28 cellular contexts compared by ENCODE assay signal in the genomic region with DNA sequence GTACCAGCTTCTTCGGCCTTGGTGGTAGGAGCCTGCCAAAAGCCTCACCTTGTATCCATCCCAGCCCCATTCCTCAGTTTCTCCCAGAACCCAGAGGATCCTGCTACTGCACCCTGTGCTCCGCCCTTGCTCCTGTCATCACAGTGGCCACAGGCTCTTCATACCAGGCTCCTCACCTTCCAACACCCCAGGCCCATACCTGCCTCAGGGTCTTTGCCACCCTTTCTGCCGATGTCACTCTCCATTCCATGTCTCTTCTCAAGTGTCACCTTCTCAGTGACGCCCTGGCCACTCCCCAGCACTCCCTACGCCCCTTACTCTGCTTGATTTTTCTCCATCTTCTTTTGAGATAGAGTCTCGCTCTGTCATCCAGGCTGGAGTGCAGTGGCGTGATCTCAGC. TPM values are rescaled to one million over a fixed set of nuclear protein-coding genes. Genes with fewer than 3 reads are reported as not detected.
"Had no signal": no experiment of that assay in that cellular context is flagged by ENCODE, and none has a peak within 500 bp of the region (broad histone marks: within the 10 kb centered on the region; RNA-seq: fewer than 3 reads in every experiment).

No MANE protein-coding gene starts in this region.

- H3K4me3 Mint-ChIP-seq: activated naive CD4-positive, alpha-beta T cell treated with anti-CD3 and anti-CD28 coated beads, Interleukin-2, amount 50 U/mL, for 24 hours; endodermal cell; nephron; stimulated activated memory B cell treated with anti-CD40 and anti-IgM and Interleukin-4, amounts not matched to agents 10 μg/mL and 1 μg/mL and 100 μg/mL, for 72 hours; T-helper 17 cell had no signal

- H3K4me1 ChIP-seq: right lobe of liver had no signal

- H3K27me3 ChIP-seq: body of pancreas, esophagus muscularis mucosa, foreskin keratinocyte, heart left ventricle, neutrophil, ovary, right lobe of liver, tibial nerve had no signal

- H3K27me3 Mint-ChIP-seq: activated naive CD4-positive, alpha-beta T cell treated with anti-CD3 and anti-CD28 coated beads, Interleukin-2, amount 50 U/mL, for 24 hours; progenitor cell of endocrine pancreas; stimulated activated memory B cell treated with anti-CD40 and anti-IgM and Interleukin-4, amounts not matched to agents 10 μg/mL and 1 μg/mL and 100 μg/mL, for 72 hours; T-helper 17 cell had no signal

- ATAC-seq: activated CD4-positive, CD25-positive, alpha-beta regulatory T cell treated with anti-CD3 and anti-CD28 coated beads, Interleukin-2, amount 50 U/mL, for 24 hours; body of pancreas; foreskin keratinocyte; heart left ventricle; right lobe of liver; stimulated activated memory B cell treated with anti-CD40 and anti-IgM and Interleukin-4, amounts not matched to agents 10 μg/mL and 1 μg/mL and 100 μg/mL, for 72 hours; T-helper 17 cell had no signal

- H3K9me3 ChIP-seq: body of pancreas, esophagus muscularis mucosa, heart left ventricle, neutrophil, ovary, right lobe of liver, tibial nerve had no signal

- H3K36me3 ChIP-seq: neutrophil, ovary had no signal

- H3K27ac ChIP-seq: body of pancreas, esophagus muscularis mucosa, foreskin keratinocyte, heart left ventricle, neutrophil, ovary, right lobe of liver, WERI-Rb-1 had no signal

- DNase-seq: activated CD4-positive, alpha-beta T cell treated with anti-CD3 and anti-CD28 coated beads for 48 hours; activated CD4-positive, alpha-beta T cell treated with anti-CD3 and anti-CD28 coated beads, Interleukin-2, amount 50 U/mL, for 48 hours; activated CD8-positive, alpha-beta memory T cell treated with anti-CD3 and anti-CD28 coated beads for 24 hours; activated gamma-delta T cell treated with Interleukin-2 at 50 U/mL for 16 hours; activated T-cell treated with anti-CD3 and anti-CD28 coated beads, Interleukin-2, amount 50 U/mL, for 1 hour; anterior cingulate cortex; body of pancreas; foreskin keratinocyte; heart left ventricle; ovary; right lobe of liver; stimulated activated CD4-positive, alpha-beta T cell treated with anti-CD3 and anti-CD28 coated beads, Interleukin-12 subunit alpha, Interleukin-12 subunit beta, amount 100 ng/mL, for 4 hours; stimulated activated CD4-positive, alpha-beta T cell treated with anti-CD3 and anti-CD28 coated beads, Interleukin-4, amount 100 ng/mL, for 24 hours; T-helper 17 cell; T1000; WERI-Rb-1 had no signal

- H3K4me3 ChIP-seq: body of pancreas, esophagus muscularis mucosa, heart left ventricle, ovary, right lobe of liver, tibial nerve had no signal

- H3K27ac Mint-ChIP-seq: activated naive CD4-positive, alpha-beta T cell treated with anti-CD3 and anti-CD28 coated beads, Interleukin-2, amount 50 U/mL, for 24 hours; stimulated activated memory B cell treated with anti-CD40 and anti-IgM and Interleukin-4, amounts not matched to agents 10 μg/mL and 1 μg/mL and 100 μg/mL, for 72 hours had no signal

- H3K9me3 Mint-ChIP-seq: activated naive CD4-positive, alpha-beta T cell treated with anti-CD3 and anti-CD28 coated beads, Interleukin-2, amount 50 U/mL, for 24 hours; endodermal cell; nephron; stimulated activated memory B cell treated with anti-CD40 and anti-IgM and Interleukin-4, amounts not matched to agents 10 μg/mL and 1 μg/mL and 100 μg/mL, for 72 hours had no signal

RNA-seq across cellular contexts. Expression of a gene that starts 2.0 kb away (rescaled TPM):
- total RNA-seq: myocyte, skeletal muscle tissue, temporal lobe had no signal
